12 cellular contexts compared by ENCODE assay signal in genomic region chr10:101230185-101230917, GRCh38. TPM values are rescaled to one million over a fixed set of nuclear protein-coding genes. Genes with fewer than 3 reads are reported as not detected.
DNase-seq lines count a peak whose midpoint lies in the region; ATAC-seq and TF ChIP-seq lines count a peak whose summit lies in the region.
"Had no signal": no experiment of that assay in that cellular context is flagged by ENCODE, and none has a peak within 500 bp of the region (broad histone marks: within the 10 kb centered on the region; RNA-seq: fewer than 3 reads in every experiment).

No MANE protein-coding gene starts in this region.

- no peaks in the 10 kb centered on the region for H4K20me1 ChIP-seq in hepatocyte (ENCODE audit: insufficient read depth, poor library complexity, severe bottlenecking)

- POLR2A ChIA-PET in activated CD4-positive, alpha-beta memory T cell treated with anti-CD3 and anti-CD28 coated beads, Interleukin-2, amount 10 ng/mL, durations not matched to agents 7 days and 5 days (lab: Charles Lee) = no interaction called here
- POLR2A ChIA-PET in activated CD4-positive, alpha-beta memory T cell treated with anti-CD3 and anti-CD28 coated beads for 36 hours (lab: Charles Lee) = no interaction called here

- CTCF ChIA-PET in activated CD4-positive, alpha-beta memory T cell treated with anti-CD3 and anti-CD28 coated beads, Interleukin-2, amount 10 ng/mL, durations not matched to agents 7 days and 5 days (lab: Charles Lee) = interaction anchor here (1.1 kb wide), 1 partner anchor 8 kb away, joined by 5 read pairs; no protein-coding TSS in a partner anchor
- CTCF ChIA-PET in activated CD4-positive, alpha-beta memory T cell treated with anti-CD3 and anti-CD28 coated beads for 36 hours (lab: Charles Lee) = interaction anchor here (1.6 to 5.2 kb wide), 3 partner anchors 10 to 62 kb away, joined by 5 to 41 read pairs (median 8); no protein-coding TSS in a partner anchor

- WGBS in hepatocyte (ENCODE audit: low lambda C conversion rate, missing lambda C conversion rate) = 10% methylated on average over 19 of the region's 31 CpGs

- H3K4me1 ChIP-seq in RWPE2 (ENCODE audit: insufficient read depth, poor library complexity, severe bottlenecking) (no peaks in the 10 kb centered on the region), hepatocyte (ENCODE audit: insufficient read depth) (peaks cover 21% of the 10 kb centered on the region)
- H3K4me1 ChIP-seq: SJSA1 had no signal

- H3K9me2 ChIP-seq in hepatocyte (replicated peaks; ENCODE audit: insufficient read depth) = no peaks in the 10 kb centered on the region

- intact Hi-C loops in activated CD4-positive, alpha-beta memory T cell treated with anti-CD3 and anti-CD28 coated beads for 36 hours (cut with micrococcal nuclease) = no loop called here

- H3K36me3 ChIP-seq in RWPE2 (ENCODE audit: low read depth) = no peaks in the 10 kb centered on the region
- no peaks in the 10 kb centered on the region for H3K36me3 ChIP-seq in hepatocyte (replicated peaks; ENCODE audit: insufficient read depth, low read depth)
- H3K36me3 ChIP-seq: SJSA1 had no signal

- no peaks in the 10 kb centered on the region for H3K9me3 Mint-ChIP-seq in activated CD4-positive, alpha-beta memory T cell treated with anti-CD3 and anti-CD28 coated beads, Interleukin-2, amount 10 ng/mL, durations not matched to agents 7 days and 5 days
- no peaks in the 10 kb centered on the region for H3K9me3 Mint-ChIP-seq in activated CD4-positive, alpha-beta memory T cell treated with anti-CD3 and anti-CD28 coated beads for 36 hours
- no peaks in the 10 kb centered on the region for H3K9me3 Mint-ChIP-seq in stimulated activated effector memory CD8-positive, alpha-beta T cell treated with anti-CD3 and anti-CD28 coated beads, Interleukin-12 subunit alpha, Interleukin-12 subunit beta, amount 100 ng/mL, for 72 hours

- H3K79me2 ChIP-seq in hepatocyte = no peaks in the 10 kb centered on the region

- peaks cover 26% of the 10 kb centered on the region for H3K4me1 Mint-ChIP-seq in activated CD4-positive, alpha-beta memory T cell treated with anti-CD3 and anti-CD28 coated beads, Interleukin-2, amount 10 ng/mL, durations not matched to agents 7 days and 5 days
- H3K4me1 Mint-ChIP-seq in activated CD4-positive, alpha-beta memory T cell treated with anti-CD3 and anti-CD28 coated beads for 36 hours (ENCODE audit: low read depth) = peaks cover 25% of the 10 kb centered on the region
- peaks cover 41% of the 10 kb centered on the region for H3K4me1 Mint-ChIP-seq in stimulated activated effector memory CD8-positive, alpha-beta T cell treated with anti-CD3 and anti-CD28 coated beads, Interleukin-12 subunit alpha, Interleukin-12 subunit beta, amount 100 ng/mL, for 72 hours

- H2AFZ ChIP-seq in hepatocyte = peak overlapping the region; percentile 49

- DNase-seq in activated CD4-positive, alpha-beta memory T cell treated with anti-CD3 and anti-CD28 coated beads, Interleukin-2, amount 10 ng/mL, durations not matched to agents 7 days and 5 days = no peak
- DNase-seq in activated CD4-positive, alpha-beta memory T cell treated with anti-CD3 and anti-CD28 coated beads for 36 hours = no peak
- no peak for DNase-seq in RWPE2 (ENCODE audit: low spot score)
- no peak for DNase-seq in hepatocyte (ENCODE audit: low spot score)
- DNase-seq in stimulated activated effector memory CD8-positive, alpha-beta T cell treated with anti-CD3 and anti-CD28 coated beads, Interleukin-12 subunit alpha, Interleukin-12 subunit beta, amount 100 ng/mL, for 72 hours (ENCODE audit: low spot score in 2 of 2) = no peak
- no peak for DNase-seq in activated T-cell treated with anti-CD3 and anti-CD28 coated beads, Interleukin-2, amount 50 U/mL, for 1 hour
- DNase-seq in NCI-H128 (lab: John Stamatoyannopoulos, UW; ENCODE audit: unreplicated experiment) = no peak
- no peak for DNase-seq in HCEC 1CT
- DNase-seq: central memory CD4-positive, alpha-beta T cell; NCI-H1048 had no signal

- peaks cover 6% of the 10 kb centered on the region for H3K36me3 Mint-ChIP-seq in activated CD4-positive, alpha-beta memory T cell treated with anti-CD3 and anti-CD28 coated beads, Interleukin-2, amount 10 ng/mL, durations not matched to agents 7 days and 5 days (ENCODE audit: low read depth)
- H3K36me3 Mint-ChIP-seq in activated CD4-positive, alpha-beta memory T cell treated with anti-CD3 and anti-CD28 coated beads for 36 hours = no peaks in the 10 kb centered on the region
- H3K36me3 Mint-ChIP-seq in stimulated activated effector memory CD8-positive, alpha-beta T cell treated with anti-CD3 and anti-CD28 coated beads, Interleukin-12 subunit alpha, Interleukin-12 subunit beta, amount 100 ng/mL, for 72 hours = peaks cover 7% of the 10 kb centered on the region

- TF ChIP-seq CTCF in RWPE2 (IDR thresholded peaks at IDR 0.05; ENCODE audit: poor library complexity, severe bottlenecking) (no peak), hepatocyte (IDR thresholded peaks at IDR 0.05; ENCODE audit: poor library complexity) (no peak)

- H3K27me3 Mint-ChIP-seq in activated CD4-positive, alpha-beta memory T cell treated with anti-CD3 and anti-CD28 coated beads, Interleukin-2, amount 10 ng/mL, durations not matched to agents 7 days and 5 days = peaks cover 79% of the 10 kb centered on the region
- peaks cover 69% of the 10 kb centered on the region for H3K27me3 Mint-ChIP-seq in activated CD4-positive, alpha-beta memory T cell treated with anti-CD3 and anti-CD28 coated beads for 36 hours

- ATAC-seq in RWPE2 (ENCODE audit: low read depth) = peak; percentile 28; the same call in 2 of the 3 replicates
- ATAC-seq in stimulated activated effector memory CD8-positive, alpha-beta T cell treated with anti-CD3 and anti-CD28 coated beads, Interleukin-12 subunit alpha, Interleukin-12 subunit beta, amount 100 ng/mL, for 72 hours = no peak

- H3K27ac ChIP-seq in RWPE2 (ENCODE audit: poor library complexity, severe bottlenecking) = no peak overlapping the region
- no peak overlapping the region for H3K27ac ChIP-seq in hepatocyte
- H3K27ac ChIP-seq: SJSA1 had no signal

- H3K4me3 ChIP-seq in RWPE2 (ENCODE audit: severe bottlenecking) = no peak overlapping the region
- H3K4me3 ChIP-seq in hepatocyte = no peak overlapping the region
- H3K4me3 ChIP-seq: SJSA1 had no signal

- H3K27me3 ChIP-seq in RWPE2 (ENCODE audit: insufficient read depth, poor library complexity, severe bottlenecking) = peaks cover 99% of the 10 kb centered on the region
- peaks cover 99% of the 10 kb centered on the region for H3K27me3 ChIP-seq in hepatocyte

- H3K4me2 ChIP-seq in hepatocyte = peak overlapping the region; percentile 71

- H3K27ac Mint-ChIP-seq in activated CD4-positive, alpha-beta memory T cell treated with anti-CD3 and anti-CD28 coated beads, Interleukin-2, amount 10 ng/mL, durations not matched to agents 7 days and 5 days = no peak overlapping the region
- H3K27ac Mint-ChIP-seq in activated CD4-positive, alpha-beta memory T cell treated with anti-CD3 and anti-CD28 coated beads for 36 hours = no peak overlapping the region
- H3K27ac Mint-ChIP-seq in stimulated activated effector memory CD8-positive, alpha-beta T cell treated with anti-CD3 and anti-CD28 coated beads, Interleukin-12 subunit alpha, Interleukin-12 subunit beta, amount 100 ng/mL, for 72 hours = no peak overlapping the region

- peak overlapping the region; percentile 27 for H3K4me3 Mint-ChIP-seq in activated CD4-positive, alpha-beta memory T cell treated with anti-CD3 and anti-CD28 coated beads, Interleukin-2, amount 10 ng/mL, durations not matched to agents 7 days and 5 days
- no peak overlapping the region for H3K4me3 Mint-ChIP-seq in activated CD4-positive, alpha-beta memory T cell treated with anti-CD3 and anti-CD28 coated beads for 36 hours
- H3K4me3 Mint-ChIP-seq in stimulated activated effector memory CD8-positive, alpha-beta T cell treated with anti-CD3 and anti-CD28 coated beads, Interleukin-12 subunit alpha, Interleukin-12 subunit beta, amount 100 ng/mL, for 72 hours = peak overlapping the region; percentile 13

- H3K9me3 ChIP-seq in RWPE2 (ENCODE audit: severe bottlenecking) (no peaks in the 10 kb centered on the region), hepatocyte (ENCODE audit: low read depth) (no peaks in the 10 kb centered on the region)

RNA-seq across cellular contexts. Expression of gene LBX1, which starts 1.1 kb away (rescaled TPM):
- total RNA-seq in activated CD4-positive, alpha-beta memory T cell treated with anti-CD3 and anti-CD28 coated beads, Interleukin-2, amount 10 ng/mL, durations not matched to agents 7 days and 5 days = not detected
- not detected for total RNA-seq in activated CD4-positive, alpha-beta memory T cell treated with anti-CD3 and anti-CD28 coated beads for 36 hours
- not detected in 2 replicates for total RNA-seq in hepatocyte
- 0.33 TPM in 1 of 2 replicates, not detected in the other for polyA plus RNA-seq in hepatocyte
- total RNA-seq: fibroblast of villous mesenchyme, SJSA1 had no signal
